16 cellular contexts compared by ENCODE assay signal in the genomic region with DNA sequence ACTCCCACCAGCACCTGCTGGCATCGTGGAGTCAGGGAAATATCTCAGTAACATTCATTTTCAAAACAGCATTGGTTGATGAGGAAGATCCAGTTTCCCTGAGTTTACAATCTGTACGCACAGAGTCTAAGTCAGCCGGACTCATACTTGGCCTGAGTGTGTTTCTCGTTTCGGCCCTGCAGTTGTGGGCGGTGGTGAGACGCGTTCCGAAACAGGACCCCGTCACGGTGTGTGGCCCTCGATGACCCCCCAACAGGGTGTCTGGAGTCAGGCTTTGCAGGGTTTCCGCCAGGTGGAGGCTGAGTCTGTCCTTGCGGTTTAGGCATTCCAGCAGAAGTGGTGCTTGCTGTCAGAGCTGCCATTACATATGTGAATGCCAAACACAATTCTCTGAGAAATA.
"Had no signal": no experiment of that assay in that cellular context is flagged by ENCODE, and none has a peak within 500 bp of the region (broad histone marks: within the 10 kb centered on the region; RNA-seq: fewer than 3 reads in every experiment).

No MANE protein-coding gene starts in this region.

- H3K27ac ChIP-seq: esophagus squamous epithelium, gastroesophageal sphincter, sigmoid colon, skin epidermis, suprapubic skin, thyroid gland, uterus had no signal

- DNase-seq: effector memory CD8-positive, alpha-beta T cell; esophagus squamous epithelium; foreskin fibroblast; glutamatergic neuron; immature natural killer cell; left cardiac atrium; mammary epithelial cell; nephron progenitor cell; sigmoid colon; stimulated activated CD4-positive, alpha-beta T cell treated with anti-CD3 and anti-CD28 coated beads, Interleukin-12 subunit alpha, Interleukin-12 subunit beta, amount 100 ng/mL, for 4 hours; stimulated activated naive CD8-positive, alpha-beta T cell treated with anti-CD3 and anti-CD28 coated beads, Interleukin-15, Interleukin-2, amounts not matched to agents 100 U/mL and 50 U/mL, for 24 hours; thyroid gland; uterus had no signal

- H3K36me3 ChIP-seq: esophagus squamous epithelium, gastroesophageal sphincter, sigmoid colon, suprapubic skin, thyroid gland, uterus had no signal

- H3K4me1 ChIP-seq: esophagus squamous epithelium, gastroesophageal sphincter, sigmoid colon, suprapubic skin, thyroid gland, uterus had no signal

- H3K4me3 ChIP-seq: esophagus squamous epithelium, gastroesophageal sphincter, sigmoid colon, skin epidermis, suprapubic skin, thyroid gland, uterus had no signal

- H3K27me3 ChIP-seq: esophagus squamous epithelium, thyroid gland, uterus had no signal

- H3K9me3 ChIP-seq: esophagus squamous epithelium, gastroesophageal sphincter, sigmoid colon, suprapubic skin, thyroid gland, uterus had no signal

- ATAC-seq: effector memory CD8-positive, alpha-beta T cell; gastroesophageal sphincter; left cardiac atrium; stimulated activated naive CD8-positive, alpha-beta T cell treated with anti-CD3 and anti-CD28 coated beads, Interleukin-15, Interleukin-2, amounts not matched to agents 100 U/mL and 50 U/mL, for 24 hours had no signal
